In the genomic region with DNA sequence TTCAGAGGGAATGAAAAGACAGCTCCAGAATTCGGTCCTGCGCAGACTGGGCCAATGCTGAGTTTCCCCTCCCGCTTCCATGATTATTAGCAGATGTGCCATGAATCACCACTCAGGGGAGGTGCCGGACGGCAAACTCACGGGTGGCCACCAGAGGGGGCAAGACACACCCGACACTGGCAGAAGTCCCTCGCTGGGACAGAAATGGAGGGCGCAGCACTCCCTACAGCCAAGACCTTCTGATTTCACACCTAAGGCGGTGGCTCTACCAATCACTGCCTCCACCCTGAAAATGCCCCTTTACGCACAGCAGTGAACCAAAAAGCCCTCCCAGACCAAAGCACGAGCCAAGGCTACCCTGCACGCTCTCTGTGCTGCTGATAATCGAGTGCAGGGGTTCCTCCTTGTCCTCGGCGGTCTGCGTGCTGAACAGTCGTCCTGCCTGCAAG, we compare ENCODE assay signal across 8 cellular contexts. TPM values are rescaled to one million over a fixed set of nuclear protein-coding genes. Genes with fewer than 3 reads are reported as not detected.
DNase-seq lines count a peak whose midpoint lies in the region; ATAC-seq and TF ChIP-seq lines count a peak whose summit lies in the region.

No MANE protein-coding gene starts in this region.

- POLR2A ChIA-PET in CD8-positive, alpha-beta T cell (lab: Charles Lee) = interaction anchor here (1.0 kb wide), 1 partner anchor 9 kb away, joined by 3 read pairs; no protein-coding TSS in a partner anchor

- H3K4me1 Mint-ChIP-seq in CD8-positive, alpha-beta T cell (ENCODE audit: low read depth) = peaks cover 7% of the 10 kb centered on the region
- peaks cover 7% of the 10 kb centered on the region for H3K4me1 Mint-ChIP-seq in T-helper 2 cell treated with Interferon-gamma antibody and Interleukin-4, amounts not matched to agents 5 μg/mL and 100 μg/mL, for 36 hours (ENCODE audit: low read depth)

- H3F3A ChIP-seq in GM23248 (ENCODE audit: insufficient read depth) = 0 out of 2 replicates have a peak, but pooled peaks cover 8% of the 10 kb centered on the region

- H3K27me3 Mint-ChIP-seq in CD8-positive, alpha-beta T cell (ENCODE audit: low read depth) = no peaks in the 10 kb centered on the region
- no peaks in the 10 kb centered on the region for H3K27me3 Mint-ChIP-seq in T-helper 2 cell treated with Interferon-gamma antibody and Interleukin-4, amounts not matched to agents 5 μg/mL and 100 μg/mL, for 36 hours (ENCODE audit: low read depth)

- no peak overlapping the region for H3K27ac ChIP-seq in CD8-positive, alpha-beta T cell (ENCODE audit: low read depth, low read length)
- H3K27ac ChIP-seq in GM23248 (peak overlapping the region; percentile 70), left ventricle myocardium inferior (replicated peaks) (peak overlapping the region; percentile 71)

- DNase-seq in CD8-positive, alpha-beta T cell = peak; percentile 69 to 90 (median 83)
- peak; percentile 96 for DNase-seq in GM23248
- DNase-seq in NCI-H1436 treated with DMSO at 0.1 percent for 48 hours (lab: John Stamatoyannopoulos, UW) = peak; percentile 4
- peak; percentile 68 for DNase-seq in T-helper 2 cell treated with Interferon-gamma antibody and Interleukin-4, amounts not matched to agents 5 μg/mL and 100 μg/mL, for 36 hours (ENCODE audit: low spot score)
- peak; percentile 30 to 97 (median 81) for DNase-seq in amygdala (lab: John Stamatoyannopoulos, UW)
- peak; percentile 91 for DNase-seq in left ventricle myocardium inferior
- DNase-seq in pulmonary artery endothelial cell (ENCODE audit: low read depth, low spot score) = peak; percentile 75
- DNase-seq in ureter (ENCODE audit: low spot score) = peak; percentile 94

- peak overlapping the region; percentile 99 for H3K4me2 ChIP-seq in GM23248 (ENCODE audit: unreplicated experiment)

- TF ChIP-seq CTCF in CD8-positive, alpha-beta T cell (IDR thresholded peaks at IDR 0.05) = peak; percentile 90
- TF ChIP-seq CTCF in left ventricle myocardium inferior (IDR thresholded peaks at IDR 0.05; ENCODE audit: borderline replicate concordance) = peak; percentile 98

- H3K9me3 Mint-ChIP-seq in CD8-positive, alpha-beta T cell = no peaks in the 10 kb centered on the region
- H3K9me3 Mint-ChIP-seq in T-helper 2 cell treated with Interferon-gamma antibody and Interleukin-4, amounts not matched to agents 5 μg/mL and 100 μg/mL, for 36 hours = no peaks in the 10 kb centered on the region

- H3K36me3 ChIP-seq in CD8-positive, alpha-beta T cell (ENCODE audit: insufficient read depth, low read length) = peaks cover 11% of the 10 kb centered on the region
- peaks cover 11% of the 10 kb centered on the region; the same call in 1 of the 2 replicates for H3K36me3 ChIP-seq in GM23248 (ENCODE audit: low read depth)
- H3K36me3 ChIP-seq in left ventricle myocardium inferior = peaks cover 25% of the 10 kb centered on the region

- no peaks in the 10 kb centered on the region for H3K27me3 ChIP-seq in CD8-positive, alpha-beta T cell (ENCODE audit: insufficient read depth, low read length)
- no peaks in the 10 kb centered on the region for H3K27me3 ChIP-seq in GM23248 (replicated peaks; ENCODE audit: insufficient read depth)
- H3K27me3 ChIP-seq in left ventricle myocardium inferior (ENCODE audit: low read depth) = no peaks in the 10 kb centered on the region

- H2AFZ ChIP-seq in GM23248 = peak overlapping the region; percentile 93

- peaks cover 8% of the 10 kb centered on the region for H3K4me1 ChIP-seq in CD8-positive, alpha-beta T cell (ENCODE audit: insufficient read depth, low read length)
- peaks cover 14% of the 10 kb centered on the region for H3K4me1 ChIP-seq in GM23248 (ENCODE audit: insufficient read depth)
- H3K4me1 ChIP-seq in left ventricle myocardium inferior = peaks cover 18% of the 10 kb centered on the region

- no peak overlapping the region for H3K4me3 ChIP-seq in CD8-positive, alpha-beta T cell (ENCODE audit: low read depth, low read length)
- H3K4me3 ChIP-seq in GM23248 (peak overlapping the region; percentile 68), left ventricle myocardium inferior (peak overlapping the region; percentile 59)

- intact Hi-C loops in CD8-positive, alpha-beta T cell (cut with DNase I, micrococcal nuclease) = loop anchor here (1.0 to 2.0 kb wide), 3 partner anchors 27 to 1266 kb away; partner anchors contain the start of genes CREBBP (in 2 of the 2) and TRAP1 (in 1 of the 2)
- intact Hi-C loops in left ventricle myocardium inferior (cut with micrococcal nuclease) = no loop called here

- no peaks in the 10 kb centered on the region for H4K20me1 ChIP-seq in GM23248 (ENCODE audit: insufficient read depth)

- peak overlapping the region; percentile 80 for H3K9ac ChIP-seq in GM23248

- no peaks in the 10 kb centered on the region for H3K9me2 ChIP-seq in GM23248 (ENCODE audit: insufficient read depth)

- CTCF ChIA-PET in CD8-positive, alpha-beta T cell (lab: Charles Lee) = interaction anchor here (0.6 to 2.9 kb wide), 17 partner anchors 9 to 564 kb away, joined by 3 to 24 read pairs (median 3); partner anchors contain the start of gene CREBBP

- H3K79me2 ChIP-seq in GM23248 (ENCODE audit: insufficient read depth) = peaks cover 19% of the 10 kb centered on the region; the same call in 1 of the 2 replicates

- H3K4me3 Mint-ChIP-seq in CD8-positive, alpha-beta T cell = peak overlapping the region; percentile 19
- peak overlapping the region; percentile 59 for H3K4me3 Mint-ChIP-seq in T-helper 2 cell treated with Interferon-gamma antibody and Interleukin-4, amounts not matched to agents 5 μg/mL and 100 μg/mL, for 36 hours

- ATAC-seq in CD8-positive, alpha-beta T cell = peak; percentile 100

- WGBS in GM23248 (ENCODE audit: low coverage in 1 of 2, low lambda C conversion rate in 2 of 2, missing lambda C conversion rate in 2 of 2), 2 experiments = 1 to 2% methylated on average over 18 of the region's 18 CpGs

- H3K9me3 ChIP-seq in CD8-positive, alpha-beta T cell (ENCODE audit: low read length) = no peaks in the 10 kb centered on the region
- no peaks in the 10 kb centered on the region for H3K9me3 ChIP-seq in GM23248 (ENCODE audit: low read depth)
- H3K9me3 ChIP-seq in left ventricle myocardium inferior (replicated peaks) = no peaks in the 10 kb centered on the region

- peaks cover 47% of the 10 kb centered on the region for H3K36me3 Mint-ChIP-seq in CD8-positive, alpha-beta T cell
- peaks cover 24% of the 10 kb centered on the region for H3K36me3 Mint-ChIP-seq in T-helper 2 cell treated with Interferon-gamma antibody and Interleukin-4, amounts not matched to agents 5 μg/mL and 100 μg/mL, for 36 hours (ENCODE audit: low read depth)

- H3K27ac Mint-ChIP-seq in CD8-positive, alpha-beta T cell = no peak overlapping the region
- no peak overlapping the region for H3K27ac Mint-ChIP-seq in T-helper 2 cell treated with Interferon-gamma antibody and Interleukin-4, amounts not matched to agents 5 μg/mL and 100 μg/mL, for 36 hours

- in situ Hi-C loops in GM23248 (cut with MboI) = no loop called here

RNA-seq across cellular contexts. Expression of gene TRAP1, which starts 26.8 kb away (rescaled TPM):
- total RNA-seq in CD8-positive, alpha-beta T cell = 10 to 100 TPM; 48.3 to 57.4 TPM
- 59.8 and 73.4 TPM in 2 replicates for total RNA-seq in GM23248 (2014; rRNA removed; shearing (Covaris generic))
- polyA plus RNA-seq in GM23248 (2016; fragmentation: Nextera tagmentation; extraction: Ambion mirVana) = 56.6 and 57.4 TPM in 2 replicates
- 128 TPM for total RNA-seq in left ventricle myocardium inferior
- total RNA-seq in pulmonary artery endothelial cell = 111 and 183 TPM in 2 replicates
- total RNA-seq in ureter = 156 TPM

RNA-seq across cellular contexts. Expression of gene DNASE1, which starts 36.0 kb away (rescaled TPM):
- total RNA-seq in CD8-positive, alpha-beta T cell = 1 to 10 TPM; 7.6 to 7.9 TPM
- 4.3 and 6.7 TPM in 2 replicates for total RNA-seq in GM23248 (2014; rRNA removed; shearing (Covaris generic))
- 3.4 and 4.2 TPM in 2 replicates for polyA plus RNA-seq in GM23248 (2016; fragmentation: Nextera tagmentation; extraction: Ambion mirVana)
- 7.7 TPM for total RNA-seq in left ventricle myocardium inferior
- total RNA-seq in pulmonary artery endothelial cell = 7.5 and 12.0 TPM in 2 replicates
- total RNA-seq in ureter = 18.0 TPM

Comparison
In these comparisons a context has a peak if more than half of its experiments do, and no peak if none do; other contexts are left out.
1. DNase-seq: peak in every context shown above with its lines; median percentile 96 in GM23248; 94 in ureter; 91 in left ventricle myocardium inferior; 83 in CD8-positive, alpha-beta T cell; 81 in amygdala; 75 in pulmonary artery endothelial cell; 68 in T-helper 2 cell treated with Interferon-gamma antibody and Interleukin-4, amounts not matched to agents 5 μg/mL and 100 μg/mL, for 36 hours; 4 in NCI-H1436 treated with DMSO at 0.1 percent for 48 hours.